In the genomic region with DNA sequence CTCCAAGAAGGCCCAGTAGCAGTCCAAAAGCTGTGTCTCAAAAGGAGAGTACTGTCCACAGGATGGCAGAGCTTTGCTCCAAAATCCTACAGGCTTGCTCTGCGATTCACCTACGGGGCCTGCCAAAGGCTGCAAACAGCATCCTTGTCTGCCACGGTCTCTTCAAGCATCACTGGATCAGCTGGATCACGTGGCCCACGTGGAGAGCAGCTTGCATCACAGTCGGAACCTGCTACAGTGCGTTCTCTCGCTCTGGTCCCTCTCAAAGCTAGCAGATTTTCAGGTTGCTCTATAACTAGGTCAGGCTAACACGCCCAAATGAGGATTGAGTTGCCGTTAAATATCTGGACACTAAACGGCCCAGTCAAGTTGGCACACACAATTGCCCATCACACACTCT, we compare ENCODE assay signal across 23 cellular contexts.
"Had no signal": no experiment of that assay in that cellular context is flagged by ENCODE, and none has a peak within 500 bp of the region (broad histone marks: within the 10 kb centered on the region; RNA-seq: fewer than 3 reads in every experiment).

No MANE protein-coding gene starts in this region.

- H3K36me3 ChIP-seq: SJSA1 had no signal

- DNase-seq: IMR-90, Kasumi-1, MM.1S, NCI-H1105, NCI-H1417 treated with DMSO at 0.1 percent for 48 hours, NCI-H146, NCI-H1694 treated with DMSO at 0.1 percent for 48 hours, NCI-H2029, NCI-H2081 treated with DMSO at 0.1 percent for 48 hours, NCI-H2171, NCI-H226, NCI-H446, NCI-H510A, NCI-H524 treated with DMSO at 0.1 percent for 48 hours, NCI-H69, NCI-H774, RPMI8226, SIG-M5, SW 1271 had no signal

- H3K4me1 ChIP-seq: SJSA1 had no signal

- H3K9me3 ChIP-seq: SJSA1 had no signal

- H3K27me3 ChIP-seq: SJSA1 had no signal

- ATAC-seq: HepG2 had no signal

- H3K4me2 ChIP-seq: KMS-11 had no signal

- H3K9ac ChIP-seq: KMS-11 had no signal

- H3K27ac ChIP-seq: KMS-11, SJSA1, SK-N-MC had no signal

- H3K4me3 ChIP-seq: SJSA1, SK-N-MC had no signal
